Comparison of ENCODE assay signal across 9 cellular contexts in the genomic region with DNA sequence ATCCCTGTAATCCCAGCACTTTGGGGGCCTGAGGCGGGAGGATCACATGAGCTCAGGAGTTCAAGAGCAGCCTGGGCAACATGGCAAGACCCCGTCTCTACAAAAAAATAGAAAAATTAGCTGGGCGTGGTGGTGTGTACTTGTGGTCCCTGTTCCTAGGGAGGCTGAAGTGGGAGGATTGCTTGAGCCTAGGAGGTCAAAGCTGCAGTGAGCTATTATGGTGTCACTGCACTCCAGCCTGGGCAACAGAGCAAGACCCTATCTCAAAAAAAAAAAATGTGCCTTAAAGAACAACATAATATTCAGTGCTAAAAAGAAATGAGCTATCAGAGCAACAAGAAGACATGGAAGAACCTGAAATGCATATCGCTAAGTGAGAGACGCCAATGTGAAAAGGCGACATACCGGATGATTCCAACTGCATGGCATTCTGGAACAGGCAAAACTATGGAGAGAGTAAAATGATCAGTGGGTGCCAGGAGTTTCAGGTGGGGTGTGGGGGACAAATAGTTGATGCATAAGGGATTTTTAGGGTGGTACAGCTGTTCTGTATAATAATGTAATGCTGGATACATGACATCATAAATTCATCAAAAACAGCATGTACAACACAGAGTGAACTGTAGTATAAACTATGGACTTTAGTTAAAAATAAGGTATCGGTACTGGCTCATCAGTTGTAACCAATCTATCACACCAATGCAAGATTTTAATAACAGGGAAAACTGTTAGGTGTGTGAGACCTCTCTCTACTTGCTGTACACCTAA.
DNase-seq lines count a peak whose midpoint lies in the region; ATAC-seq and TF ChIP-seq lines count a peak whose summit lies in the region.
"Had no signal": no experiment of that assay in that cellular context is flagged by ENCODE, and none has a peak within 500 bp of the region (broad histone marks: within the 10 kb centered on the region; RNA-seq: fewer than 3 reads in every experiment).

No MANE protein-coding gene starts in this region.

- no peak for TF ChIP-seq CTCF in CD8-positive, alpha-beta T cell (IDR thresholded peaks at IDR 0.05)
- TF ChIP-seq CTCF in OCI-LY3 (IDR thresholded peaks at IDR 0.05; ENCODE audit: low read depth, low read length) (no peak), sigmoid colon (IDR thresholded peaks at IDR 0.05) (no peak), lower leg skin (IDR thresholded peaks at IDR 0.05) (no peak)

- H3K4me1 ChIP-seq in CD8-positive, alpha-beta T cell (ENCODE audit: insufficient read depth, low read length) = peaks cover 71% of the 10 kb centered on the region
- H3K4me1 ChIP-seq in OCI-LY3 (ENCODE audit: low read length) (peaks cover 16% of the 10 kb centered on the region), sigmoid colon (peaks cover 0 to 65% (median 58%) of the 10 kb centered on the region in 4 donors)
- peaks cover 49% of the 10 kb centered on the region for H3K4me1 ChIP-seq in effector memory CD4-positive, alpha-beta T cell (ENCODE audit: control insufficient read depth, insufficient read depth, low read length, poor library complexity, severe bottlenecking)

- intact Hi-C loops in CD8-positive, alpha-beta T cell (cut with DNase I, micrococcal nuclease) = loop anchor here (1.0 to 5.0 kb wide), 3 partner anchors 164 to 643 kb away; partner anchors contain the start of gene MYLIP (in 1 of the 2)
- intact Hi-C loops in sigmoid colon (cut with DNase I) (loop anchor here (10.0 kb wide), 1 partner anchor 74 kb away; no protein-coding TSS in a partner anchor), lower leg skin (cut with DNase I; ENCODE audit: low total_unique reads) (no loop called here)

- no peak for DNase-seq in CD8-positive, alpha-beta T cell
- DNase-seq in effector memory CD4-positive, alpha-beta T cell = no peak
- DNase-seq in sigmoid colon = no peak
- no peak for DNase-seq in NCI-H2081 (lab: John Stamatoyannopoulos, UW)
- no peak for DNase-seq in middle frontal gyrus (ENCODE audit: extremely low spot score, low spot score)
- no peak for DNase-seq in lower leg skin (ENCODE audit: low spot score in 2 of 2)
- DNase-seq: DMS79 treated with DMSO at 0.1 percent for 48 hours had no signal

- CTCF ChIA-PET in CD8-positive, alpha-beta T cell (lab: Charles Lee) = interaction anchor here (2.8 to 12.9 kb wide), 2 partner anchors 13 to 91 kb away, joined by 10 to 168 read pairs; no protein-coding TSS in a partner anchor

- TF ChIP-seq EP300 in sigmoid colon (IDR thresholded peaks at IDR 0.05) = no peak

- H3K4me3 ChIP-seq in CD8-positive, alpha-beta T cell (ENCODE audit: low read depth, low read length) = peak overlapping the region; percentile 33
- no peak overlapping the region for H3K4me3 ChIP-seq in OCI-LY3 (ENCODE audit: low read length)
- no peak overlapping the region for H3K4me3 ChIP-seq in effector memory CD4-positive, alpha-beta T cell (ENCODE audit: insufficient read depth, low read depth, low read length, poor library complexity, severe bottlenecking)
- H3K4me3 ChIP-seq in sigmoid colon = no peak overlapping the region
- H3K4me3 ChIP-seq in lower leg skin (ENCODE audit: low read depth, poor library complexity, severe bottlenecking) = no peak overlapping the region

- no peaks in the 10 kb centered on the region for H3K9me3 Mint-ChIP-seq in CD8-positive, alpha-beta T cell

- no peaks in the 10 kb centered on the region for H3K79me2 ChIP-seq in OCI-LY3 (ENCODE audit: low read length)

- H3K4me1 Mint-ChIP-seq in CD8-positive, alpha-beta T cell (ENCODE audit: low read depth) = peaks cover 69% of the 10 kb centered on the region

- ATAC-seq in CD8-positive, alpha-beta T cell = no peak
- no peak for ATAC-seq in GM18858 (IDR thresholded peaks at IDR 0.05; ENCODE audit: unreplicated experiment)

- TF ChIP-seq POLR2A in sigmoid colon (IDR thresholded peaks at IDR 0.05) = no peak
- TF ChIP-seq POLR2A in lower leg skin (IDR thresholded peaks at IDR 0.05) = no peak

- WGBS in sigmoid colon, 2 donors = 94 to 95% methylated on average over 8 of the region's 8 CpGs
- WGBS in lower leg skin, 2 donors = 91% methylated on average over 8 of the region's 8 CpGs

- H3K36me3 ChIP-seq in CD8-positive, alpha-beta T cell (ENCODE audit: insufficient read depth, low read length) = no peaks in the 10 kb centered on the region
- H3K36me3 ChIP-seq in OCI-LY3 (replicated peaks; ENCODE audit: low read depth, low read length) (no peaks in the 10 kb centered on the region), sigmoid colon (no peaks in the 10 kb centered on the region)
- H3K36me3 ChIP-seq in effector memory CD4-positive, alpha-beta T cell (ENCODE audit: control insufficient read depth, insufficient read depth, low read length) = peaks cover 4% of the 10 kb centered on the region

- no peaks in the 10 kb centered on the region for H4K20me1 ChIP-seq in OCI-LY3 (ENCODE audit: insufficient read depth, low read length)

- H3K9ac ChIP-seq in OCI-LY3 (ENCODE audit: low read length) = no peak overlapping the region

- H3K9me3 ChIP-seq in CD8-positive, alpha-beta T cell (ENCODE audit: low read length) = no peaks in the 10 kb centered on the region
- H3K9me3 ChIP-seq in OCI-LY3 (ENCODE audit: insufficient read depth, low read length) = no peaks in the 10 kb centered on the region
- H3K9me3 ChIP-seq in effector memory CD4-positive, alpha-beta T cell (ENCODE audit: control insufficient read depth, low read length) = no peaks in the 10 kb centered on the region
- no peaks in the 10 kb centered on the region for H3K9me3 ChIP-seq in sigmoid colon

- H3K27me3 ChIP-seq in CD8-positive, alpha-beta T cell (ENCODE audit: insufficient read depth, low read length) = no peaks in the 10 kb centered on the region
- H3K27me3 ChIP-seq in OCI-LY3 (ENCODE audit: low read depth, low read length) (peaks cover 36% of the 10 kb centered on the region), sigmoid colon (no peaks in the 10 kb centered on the region)
- no peaks in the 10 kb centered on the region for H3K27me3 ChIP-seq in effector memory CD4-positive, alpha-beta T cell (replicated peaks; ENCODE audit: control insufficient read depth, insufficient read depth, low read length, poor library complexity, severe bottlenecking)

- peak overlapping the region; percentile 84 for H3K4me2 ChIP-seq in OCI-LY3 (ENCODE audit: low read length)

- no peaks in the 10 kb centered on the region for H3K36me3 Mint-ChIP-seq in CD8-positive, alpha-beta T cell

- H3K27ac Mint-ChIP-seq in CD8-positive, alpha-beta T cell = peak overlapping the region; percentile 94

- H3K27ac ChIP-seq in CD8-positive, alpha-beta T cell (ENCODE audit: low read depth, low read length) = peak overlapping the region; percentile 69
- H3K27ac ChIP-seq in OCI-LY3 (ENCODE audit: low read length) (no peak overlapping the region), sigmoid colon (peak overlapping the region; percentile 68 to 91 (median 84))
- peak overlapping the region; percentile 89 for H3K27ac ChIP-seq in effector memory CD4-positive, alpha-beta T cell (ENCODE audit: insufficient read depth, low read length, poor library complexity, severe bottlenecking)

- H3K4me3 Mint-ChIP-seq in CD8-positive, alpha-beta T cell = peak overlapping the region; percentile 67

- H3K27me3 Mint-ChIP-seq in CD8-positive, alpha-beta T cell (ENCODE audit: low read depth) = no peaks in the 10 kb centered on the region

- POLR2A ChIA-PET in CD8-positive, alpha-beta T cell (lab: Charles Lee) = interaction anchor here (0.6 to 1.8 kb wide), 5 partner anchors 13 to 442 kb away, joined by 3 to 8 read pairs (median 3); partner anchors contain the start of gene ATXN1

- H2AFZ ChIP-seq in OCI-LY3 (ENCODE audit: low read depth, low read length) = no peak overlapping the region
